Comparison of ENCODE assay signal across 1 cellular context in genomic region chr2:195595825-195596224, GRCh38.
TF ChIP-seq lines count a peak whose summit lies in the region.

No MANE protein-coding gene starts in this region.

TF ChIP-seq in K562, 482 proteins besides CTCF, POLR2A, EP300 and RAD21 (continued from another document and continues in another):
- TF ChIP-seq AFF1 (IDR thresholded peaks at IDR 0.05; ENCODE audit: low read depth in 1 of 2, partially characterized antibody in 2 of 2) = peak in 1 of 2 experiments; percentile 40
- TF ChIP-seq GTF2B (IDR thresholded peaks at IDR 0.05; ENCODE audit: extremely low read depth, insufficient read length) = no peak
- no peak for TF ChIP-seq MGA (IDR thresholded peaks at IDR 0.05)
- no peak for TF ChIP-seq TAF1 (IDR thresholded peaks at IDR 0.05; ENCODE audit: control insufficient read depth, extremely low read depth, insufficient read depth, low read length, severe bottlenecking)
- TF ChIP-seq ZNF644 (tag; IDR thresholded peaks at IDR 0.05; ENCODE audit: low read depth) = no peak
- no peak for TF ChIP-seq ZSCAN29 (IDR thresholded peaks at IDR 0.05)
- no peak for TF ChIP-seq RBM22 (IDR thresholded peaks at IDR 0.05; ENCODE audit: low read depth, low read length, poor library complexity, severe bottlenecking)
- no peak for TF ChIP-seq NFYB (IDR thresholded peaks at IDR 0.05; ENCODE audit: extremely low read depth, insufficient read length)
- TF ChIP-seq ZNF551 (CRISPR knock-in tag; IDR thresholded peaks at IDR 0.05) = no peak
- TF ChIP-seq CBX2 (IDR thresholded peaks at IDR 0.05; ENCODE audit: insufficient read depth, low read length, poor library complexity, severe bottlenecking) = no peak
- TF ChIP-seq CREM (IDR thresholded peaks at IDR 0.05; ENCODE audit: low read depth) = peak; percentile 77
- peak; percentile 27; the same call in 1 of the 2 replicates for TF ChIP-seq ATF4 (CRISPR knock-in tag; IDR thresholded peaks at IDR 0.05)
- 0 out of 2 replicates have a peak, but pooled peaks have one; percentile 50 for TF ChIP-seq MIER1 (IDR thresholded peaks at IDR 0.05; ENCODE audit: low read depth)
- no peak for TF ChIP-seq FOXK2 (conservative IDR thresholded peaks at IDR 0.05 in 1 of 2, IDR thresholded peaks at IDR 0.05 in 1 of 2; ENCODE audit: low read depth in 2 of 2)
- TF ChIP-seq ZEB2 (IDR thresholded peaks at IDR 0.05) = peak; percentile 89; the same call in 1 of the 2 replicates
- no peak for TF ChIP-seq TAF15 (IDR thresholded peaks at IDR 0.05; ENCODE audit: low read depth, low read length)
- TF ChIP-seq CHD1 (IDR thresholded peaks at IDR 0.05; ENCODE audit: low read length) = no peak
- TF ChIP-seq CREB5 (CRISPR knock-in tag; IDR thresholded peaks at IDR 0.05) = no peak
- TF ChIP-seq TCFL5 (CRISPR knock-in tag; conservative IDR thresholded peaks at IDR 0.05) = no peak
- TF ChIP-seq ARID4B (CRISPR knock-in tag; IDR thresholded peaks at IDR 0.05) = no peak
- peak; percentile 95 for TF ChIP-seq CTBP1 (IDR thresholded peaks at IDR 0.05; ENCODE audit: borderline replicate concordance)
- TF ChIP-seq HMGXB4 (CRISPR knock-in tag; IDR thresholded peaks at IDR 0.05) = no peak
